In genomic region chr5:179820483-179821297, GRCh38 we compare ENCODE assay signal across 8 cellular contexts. TPM values are rescaled to one million over a fixed set of nuclear protein-coding genes. Genes with fewer than 3 reads are reported as not detected.
DNase-seq lines count a peak whose midpoint lies in the region; ATAC-seq and TF ChIP-seq lines count a peak whose summit lies in the region.

Gene SQSTM1 (plus strand): TSS chr5:179820905. CDS start chr5:179820937, 32 bp downstream.

- no peaks in the 10 kb centered on the region for H3K9me3 Mint-ChIP-seq in natural killer cell

- ATAC-seq in GM19467 (IDR thresholded peaks at IDR 0.05; ENCODE audit: unreplicated experiment) (peak; percentile 38), natural killer cell (peak; percentile 47 to 68 (median 50))
- ATAC-seq in stimulated activated naive CD8-positive, alpha-beta T cell treated with anti-CD3 and anti-CD28 coated beads, Interleukin-15, Interleukin-2, amounts not matched to agents 100 U/mL and 50 U/mL, for 24 hours, result peak; percentile 55

- peaks cover 38 to 62% of the 10 kb centered on the region in 2 donors for H3K4me1 Mint-ChIP-seq in natural killer cell

- TF ChIP-seq CTCF in fibroblast of pulmonary artery (IDR thresholded peaks at IDR 0.05; ENCODE audit: low read length, missing control alignments) (no peak), natural killer cell (IDR thresholded peaks at IDR 0.05) (no peak)

- H3K4me3 Mint-ChIP-seq in natural killer cell, result peak within 1 kb of the TSS; percentile 96

- H3K4me3 ChIP-seq in fibroblast of pulmonary artery (replicated peaks; ENCODE audit: low read depth, low read length), result peak within 1 kb of the TSS; percentile 86

- in situ Hi-C loops in Caki2 (cut with HindIII; ENCODE audit: low pct_unique_long_range_greater_than_20kb, low sequenced_read_pairs), result no loop called here

- H3K27ac Mint-ChIP-seq in natural killer cell, result peak within 1 kb of the TSS; percentile 97 to 98

- DNase-seq in Caki2 (ENCODE audit: low read depth), result peak; percentile 83
- peak; percentile 82 for DNase-seq in HT-29 (ENCODE audit: low spot score)
- peak; percentile 69 for DNase-seq in RPMI7951 (ENCODE audit: low read depth)
- peak; percentile 81 for DNase-seq in activated effector memory CD4-positive, alpha-beta T cell treated with Interleukin-2 at 50 U/mL for 16 hours
- DNase-seq in fibroblast of pulmonary artery (ENCODE audit: low read depth), result peak; percentile 88
- DNase-seq in natural killer cell, result peak; percentile 90
- peak; percentile 88 for DNase-seq in stimulated activated naive CD8-positive, alpha-beta T cell treated with anti-CD3 and anti-CD28 coated beads, Interleukin-15, Interleukin-2, amounts not matched to agents 100 U/mL and 50 U/mL, for 24 hours

- intact Hi-C loops in natural killer cell (cut with micrococcal nuclease), result loop anchor here (1.0 to 2.0 kb wide), 3 partner anchors 9 to 16 kb away; partner anchors contain the start of gene MGAT4B

- H3K27me3 Mint-ChIP-seq in natural killer cell (ENCODE audit: low read depth in 2 of 2), result peaks cover 0 to 2% of the 10 kb centered on the region in 2 donors

- peaks cover 7% of the 10 kb centered on the region for H3K36me3 Mint-ChIP-seq in natural killer cell

RNA-seq across cellular contexts. Expression of gene SQSTM1, which starts in this region (rescaled TPM):
- total RNA-seq in Caki2 (2014; rRNA removed; shearing (Covaris generic); ENCODE audit: low replicate concordance), result 1,023 and 1,203 TPM in 2 replicates
- total RNA-seq in HT-29 (2014; rRNA removed; shearing (Covaris generic)), result 1,334 and 1,661 TPM in 2 replicates
- total RNA-seq in RPMI7951 (2014; rRNA removed; shearing (Covaris generic)), result 131 and 132 TPM in 2 replicates
- 100 to 1,000 TPM; 474 to 707 (median 657) TPM for total RNA-seq in natural killer cell

Comparison
In these comparisons a context has a peak if more than half of its experiments do, and no peak if none do; other contexts are left out.
1. Peak in every context shown above with its lines: DNase-seq, ATAC-seq and H3K4me3 ChIP-seq.